ENCODE assay signal across 1 cellular context in genomic region chr16:14530046-14530445, GRCh38.
TF ChIP-seq lines count a peak whose summit lies in the region.

No MANE protein-coding gene starts in this region.

TF ChIP-seq in GM23338, 12 proteins besides CTCF, POLR2A, EP300 and RAD21 (continued from another document):
- no peak for TF ChIP-seq REST (IDR thresholded peaks at IDR 0.05; ENCODE audit: unreplicated experiment)
- TF ChIP-seq ZNF331 (CRISPR knock-in tag; IDR thresholded peaks at IDR 0.05; ENCODE audit: low read depth): no peak
- no peak for TF ChIP-seq STAT1 (IDR thresholded peaks at IDR 0.05; ENCODE audit: unreplicated experiment)
- TF ChIP-seq NANOG (IDR thresholded peaks at IDR 0.05; ENCODE audit: borderline replicate concordance): no peak
- TF ChIP-seq EZH2 (IDR thresholded peaks at IDR 0.05; ENCODE audit: low read depth, unreplicated experiment): no peak
- no peak for TF ChIP-seq CREB1 (CRISPR knock-in tag; IDR thresholded peaks at IDR 0.05; ENCODE audit: low read depth)
